Comparison of ENCODE assay signal across 8 cellular contexts in the genomic region with DNA sequence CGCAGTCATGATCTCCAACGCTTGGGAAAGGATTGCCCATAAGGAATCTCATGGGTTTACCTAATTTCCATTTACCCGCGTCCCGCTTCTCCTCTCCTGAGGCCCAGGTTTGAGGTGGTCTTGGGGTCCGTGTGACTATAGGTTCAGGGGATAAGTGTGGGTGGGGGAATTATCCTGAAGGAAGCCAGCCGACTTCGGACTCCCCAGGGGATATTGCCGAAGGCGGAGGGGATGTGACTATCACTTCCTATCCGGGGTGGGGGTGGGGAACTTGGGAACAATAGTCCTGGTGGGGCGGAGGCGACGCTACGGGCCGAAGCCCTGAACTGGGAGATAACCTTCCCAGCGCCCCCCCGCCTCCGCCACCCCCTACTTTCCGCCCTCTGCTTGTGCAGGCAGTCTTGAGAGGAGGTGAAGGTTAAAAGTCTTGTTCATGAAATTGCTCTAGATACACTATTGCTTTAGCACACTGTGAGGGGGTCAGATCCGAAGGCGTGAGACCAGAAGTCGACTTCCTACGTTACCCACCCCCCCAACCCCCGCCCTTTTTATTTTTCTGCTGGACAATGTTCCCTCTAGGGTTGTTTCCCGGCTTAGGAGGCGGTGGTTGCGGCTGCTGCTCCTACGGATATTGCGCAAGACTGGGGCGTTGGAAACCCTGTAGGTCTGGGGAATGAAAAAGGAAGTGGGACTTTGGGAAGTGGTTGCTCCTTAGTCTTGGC. TPM values are rescaled to one million over a fixed set of nuclear protein-coding genes. Genes with fewer than 3 reads are reported as not detected.
DNase-seq lines count a peak whose midpoint lies in the region; ATAC-seq and TF ChIP-seq lines count a peak whose summit lies in the region.

No MANE protein-coding gene starts in this region.

- H3K27me3 ChIP-seq in CD4-positive, CD25-positive, alpha-beta regulatory T cell (ENCODE audit: control insufficient read depth, insufficient read depth, low read length), result no peaks in the 10 kb centered on the region
- no peaks in the 10 kb centered on the region for H3K27me3 ChIP-seq in H7 (ENCODE audit: control insufficient read depth, insufficient read depth, low read length)
- H3K27me3 ChIP-seq in adrenal gland, result no peaks in the 10 kb centered on the region

- no peak for ATAC-seq in CD4-positive, CD25-positive, alpha-beta regulatory T cell (ENCODE audit: low read depth in 2 of 2)
- ATAC-seq in Right ventricle myocardium inferior (peak; percentile 60), GM18502 (IDR thresholded peaks at IDR 0.05; ENCODE audit: poor library complexity, unreplicated experiment) (no peak), GM19035 (IDR thresholded peaks at IDR 0.05; ENCODE audit: unreplicated experiment) (no peak)

- peaks cover 0 to 40% (median 19%) of the 10 kb centered on the region in 4 donors for H3K4me1 Mint-ChIP-seq in CD4-positive, CD25-positive, alpha-beta regulatory T cell

- H3K36me3 ChIP-seq in CD4-positive, CD25-positive, alpha-beta regulatory T cell (ENCODE audit: control insufficient read depth, insufficient read depth, low read length), result no peaks in the 10 kb centered on the region
- H3K36me3 ChIP-seq in H7 (replicated peaks; ENCODE audit: control insufficient read depth, insufficient read depth, low read length) (no peaks in the 10 kb centered on the region; the same call in 1 of the 2 replicates), adrenal gland (replicated peaks in 1 of 2) (no peaks in the 10 kb centered on the region)

- peak overlapping the region; percentile 90 to 96 (median 92) for H3K4me3 Mint-ChIP-seq in CD4-positive, CD25-positive, alpha-beta regulatory T cell

- H3K27ac Mint-ChIP-seq in CD4-positive, CD25-positive, alpha-beta regulatory T cell, result peak overlapping the region in 2 of 3 donors; percentile 75 to 91

- no peak for DNase-seq in CD4-positive, CD25-positive, alpha-beta regulatory T cell
- DNase-seq in H7 (peak; percentile 81), NCI-H69 (lab: John Stamatoyannopoulos, UW) (peak; percentile 96), adrenal gland (peak; percentile 78 to 93 (median 90)), Right ventricle myocardium inferior (ENCODE audit: missing footprints) (peak; percentile 92), non-pigmented ciliary epithelial cell (ENCODE audit: low read depth) (peak; percentile 54)

- H3K4me3 ChIP-seq in CD4-positive, CD25-positive, alpha-beta regulatory T cell (ENCODE audit: low read depth, low read length), result peak overlapping the region; percentile 84
- H3K4me3 ChIP-seq in H7 (ENCODE audit: insufficient read depth, low read depth, low read length) (peak overlapping the region; percentile 91), adrenal gland (peak overlapping the region; percentile 69 to 92 (median 73))

- WGBS in adrenal gland, 4 donors, result 1 to 2% (median 2%) methylated on average over 18 to 31 of the region's 31 CpGs

- H3K4me1 ChIP-seq in CD4-positive, CD25-positive, alpha-beta regulatory T cell (ENCODE audit: control insufficient read depth, insufficient read depth, low read length, poor library complexity, severe bottlenecking), result peaks cover 18% of the 10 kb centered on the region
- peaks cover 10 to 44% of the 10 kb centered on the region in 2 donors for H3K4me1 ChIP-seq in adrenal gland (replicated peaks in 1 of 2)

- H3K9me3 ChIP-seq in CD4-positive, CD25-positive, alpha-beta regulatory T cell (ENCODE audit: control insufficient read depth in 2 of 2, low read length in 2 of 2), result no peaks in the 10 kb centered on the region
- no peaks in the 10 kb centered on the region for H3K9me3 ChIP-seq in adrenal gland (replicated peaks in 1 of 3)

- no peaks in the 10 kb centered on the region for H3K36me3 Mint-ChIP-seq in CD4-positive, CD25-positive, alpha-beta regulatory T cell

- H3K27me3 Mint-ChIP-seq in CD4-positive, CD25-positive, alpha-beta regulatory T cell, result peaks cover 20% of the 10 kb centered on the region

- H3K9me3 Mint-ChIP-seq in CD4-positive, CD25-positive, alpha-beta regulatory T cell, result peaks cover 0 to 1% (median 0%) of the 10 kb centered on the region in 7 donors

- TF ChIP-seq CTCF in adrenal gland (IDR thresholded peaks at IDR 0.05), result no peak

- no peak overlapping the region for H3K27ac ChIP-seq in CD4-positive, CD25-positive, alpha-beta regulatory T cell (ENCODE audit: insufficient read depth, low read length, poor library complexity, severe bottlenecking)
- peak overlapping the region; percentile 73 to 99 (median 92) for H3K27ac ChIP-seq in adrenal gland

- intact Hi-C loops in adrenal gland (cut with DNase I) (no loop called here), Right ventricle myocardium inferior (cut with DNase I) (loop anchor here (5.0 kb wide), 3 partner anchors 34 to 121 kb away; partner anchors contain the start of gene GSAP)

- no peak for TF ChIP-seq POLR2A in adrenal gland (IDR thresholded peaks at IDR 0.05)

RNA-seq across cellular contexts. Expression of gene PTPN12, which starts 1.3 kb away (rescaled TPM):
- total RNA-seq in CD4-positive, CD25-positive, alpha-beta regulatory T cell, result 15.8 TPM
- 1 to 10 TPM in 1 of 4 donors, under 1 TPM in 3; 0.41 to 1.2 (median 0.54) TPM for polyA plus RNA-seq in CD4-positive, CD25-positive, alpha-beta regulatory T cell
- total RNA-seq in H7 (2014; rRNA removed; shearing (Covaris generic)), result 40.9 and 57.0 TPM in 2 replicates
- 10 to 100 TPM; 29.5 to 72.0 (median 55.1) TPM for total RNA-seq in adrenal gland
- 10 to 100 TPM; 29.6 to 61.7 (median 55.7) TPM for polyA plus RNA-seq in adrenal gland
- 45.6 TPM for total RNA-seq in Right ventricle myocardium inferior

Comparison
In these comparisons a context has a peak if more than half of its experiments do, and no peak if none do; other contexts are left out.
1. DNase-seq: peak in H7 (single experiment), NCI-H69 (single experiment), adrenal gland (7 of 7), Right ventricle myocardium inferior (single experiment) and non-pigmented ciliary epithelial cell (single experiment); none in CD4-positive, CD25-positive, alpha-beta regulatory T cell (0 of 3).
2. Peak in every context shown above with its lines, with median percentiles within 50 percentile points of each other: H3K4me3 ChIP-seq.